20 cellular contexts compared by ENCODE assay signal in the genomic region with DNA sequence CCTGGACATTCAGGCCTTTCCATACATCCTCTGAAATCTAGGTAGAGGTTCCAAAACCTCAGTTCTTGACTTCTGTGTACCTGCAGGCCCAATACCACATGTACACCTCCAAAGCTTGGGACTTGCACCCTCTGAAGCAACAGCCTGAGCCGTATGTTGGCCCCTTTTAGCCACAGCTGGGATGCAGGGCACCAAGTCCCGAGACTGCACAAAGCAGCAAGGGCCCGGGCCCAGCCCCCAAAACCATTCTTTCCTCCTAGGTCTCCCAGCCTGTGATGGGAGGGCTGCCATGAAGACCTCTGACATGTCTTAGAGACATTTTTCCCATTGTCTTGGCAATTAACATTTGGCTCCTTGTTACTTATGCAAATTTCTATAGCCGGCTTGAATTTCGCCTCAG.
DNase-seq lines count a peak whose midpoint lies in the region; ATAC-seq and TF ChIP-seq lines count a peak whose summit lies in the region.
"Had no signal": no experiment of that assay in that cellular context is flagged by ENCODE, and none has a peak within 500 bp of the region (broad histone marks: within the 10 kb centered on the region; RNA-seq: fewer than 3 reads in every experiment).

No MANE protein-coding gene starts in this region.

- no peak for TF ChIP-seq CTCF in sigmoid colon (IDR thresholded peaks at IDR 0.05)

- no peaks in the 10 kb centered on the region for H3K9me3 Mint-ChIP-seq in activated CD4-positive, alpha-beta memory T cell treated with anti-CD3 and anti-CD28 coated beads, Interleukin-2, amount 10 ng/mL, durations not matched to agents 7 days and 5 days
- H3K9me3 Mint-ChIP-seq in activated CD4-positive, alpha-beta memory T cell treated with anti-CD3 and anti-CD28 coated beads for 36 hours: no peaks in the 10 kb centered on the region
- H3K9me3 Mint-ChIP-seq: CD4-positive, alpha-beta T cell had no signal

- ATAC-seq in Right ventricle myocardium inferior (no peak), left lobe of liver (no peak)

- peaks cover 0 to 14% (median 10%) of the 10 kb centered on the region in 4 donors for H3K4me1 ChIP-seq in sigmoid colon
- H3K4me1 ChIP-seq: BE2C had no signal

- WGBS in sigmoid colon, 2 donors: 86 to 96% methylated on average over 5 of the region's 5 CpGs

- no peak for TF ChIP-seq POLR2A in sigmoid colon (IDR thresholded peaks at IDR 0.05)

- H3K4me3 Mint-ChIP-seq in activated CD4-positive, alpha-beta memory T cell treated with anti-CD3 and anti-CD28 coated beads, Interleukin-2, amount 10 ng/mL, durations not matched to agents 7 days and 5 days: no peak overlapping the region
- no peak overlapping the region for H3K4me3 Mint-ChIP-seq in activated CD4-positive, alpha-beta memory T cell treated with anti-CD3 and anti-CD28 coated beads for 36 hours
- H3K4me3 Mint-ChIP-seq: CD14-positive monocyte; CD4-positive, alpha-beta T cell; CD8-positive, alpha-beta memory T cell had no signal

- no peaks in the 10 kb centered on the region for H3K4me1 Mint-ChIP-seq in activated CD4-positive, alpha-beta memory T cell treated with anti-CD3 and anti-CD28 coated beads, Interleukin-2, amount 10 ng/mL, durations not matched to agents 7 days and 5 days
- H3K4me1 Mint-ChIP-seq in activated CD4-positive, alpha-beta memory T cell treated with anti-CD3 and anti-CD28 coated beads for 36 hours (ENCODE audit: low read depth): no peaks in the 10 kb centered on the region
- H3K4me1 Mint-ChIP-seq: CD14-positive monocyte; CD8-positive, alpha-beta memory T cell had no signal

- H3K36me3 Mint-ChIP-seq in activated CD4-positive, alpha-beta memory T cell treated with anti-CD3 and anti-CD28 coated beads, Interleukin-2, amount 10 ng/mL, durations not matched to agents 7 days and 5 days (ENCODE audit: low read depth): no peaks in the 10 kb centered on the region
- H3K36me3 Mint-ChIP-seq in activated CD4-positive, alpha-beta memory T cell treated with anti-CD3 and anti-CD28 coated beads for 36 hours: no peaks in the 10 kb centered on the region
- H3K36me3 Mint-ChIP-seq: CD14-positive monocyte; CD8-positive, alpha-beta memory T cell had no signal

- intact Hi-C loops in activated CD4-positive, alpha-beta memory T cell treated with anti-CD3 and anti-CD28 coated beads for 36 hours (cut with micrococcal nuclease): no loop called here
- intact Hi-C loops in cardiac septum (cut with DNase I): no loop called here
- intact Hi-C loops in Right ventricle myocardium inferior (cut with DNase I): no loop called here
- intact Hi-C loops in sigmoid colon (cut with DNase I): no loop called here

- H3K27me3 ChIP-seq in sigmoid colon: no peaks in the 10 kb centered on the region
- H3K27me3 ChIP-seq: BE2C had no signal

- peak; percentile 9 for DNase-seq in activated CD4-positive, alpha-beta memory T cell treated with anti-CD3 and anti-CD28 coated beads, Interleukin-2, amount 10 ng/mL, durations not matched to agents 7 days and 5 days
- DNase-seq in activated CD4-positive, alpha-beta memory T cell treated with anti-CD3 and anti-CD28 coated beads for 36 hours: no peak
- DNase-seq in cardiac septum (ENCODE audit: low spot score): peak; percentile 46
- no peak for DNase-seq in Right ventricle myocardium inferior (ENCODE audit: missing footprints)
- peak; percentile 21 for DNase-seq in left lobe of liver (ENCODE audit: low spot score)
- peak; percentile 40 for DNase-seq in sigmoid colon
- no peak for DNase-seq in AG08395 (ENCODE audit: low spot score)
- DNase-seq in DMS53 (lab: John Stamatoyannopoulos, UW): no peak
- DNase-seq: AML-193; BE2C; CD4-positive, alpha-beta T cell; CD8-positive, alpha-beta memory T cell; DMS 273 treated with DMSO at 0.1 percent for 48 hours; DND-41; GM23248; H7; HCEC 1CT had no signal

- H3K27ac ChIP-seq in sigmoid colon: no peak overlapping the region
- H3K27ac ChIP-seq: 22Rv1; BLaER1 treated with 17β-estradiol and CSF1 and Interleukin-3, amounts not matched to agents 10 nM and 100 nM; GM23248 had no signal

- TF ChIP-seq EP300 in sigmoid colon (IDR thresholded peaks at IDR 0.05): no peak

- peaks cover 1% of the 10 kb centered on the region for H3K27me3 Mint-ChIP-seq in activated CD4-positive, alpha-beta memory T cell treated with anti-CD3 and anti-CD28 coated beads, Interleukin-2, amount 10 ng/mL, durations not matched to agents 7 days and 5 days
- peaks cover 1% of the 10 kb centered on the region for H3K27me3 Mint-ChIP-seq in activated CD4-positive, alpha-beta memory T cell treated with anti-CD3 and anti-CD28 coated beads for 36 hours

- no peak overlapping the region for H3K4me3 ChIP-seq in sigmoid colon
- H3K4me3 ChIP-seq: BLaER1 treated with 17β-estradiol and CSF1 and Interleukin-3, amounts not matched to agents 10 nM and 100 nM; GM23248 had no signal

- no peaks in the 10 kb centered on the region for H3K36me3 ChIP-seq in sigmoid colon
- H3K36me3 ChIP-seq: BE2C had no signal

- H3K9me3 ChIP-seq in sigmoid colon: no peaks in the 10 kb centered on the region
- H3K9me3 ChIP-seq: BE2C had no signal

- POLR2A ChIA-PET in activated CD4-positive, alpha-beta memory T cell treated with anti-CD3 and anti-CD28 coated beads, Interleukin-2, amount 10 ng/mL, durations not matched to agents 7 days and 5 days (lab: Charles Lee): no interaction called here
- POLR2A ChIA-PET in activated CD4-positive, alpha-beta memory T cell treated with anti-CD3 and anti-CD28 coated beads for 36 hours (lab: Charles Lee): no interaction called here

- no peak overlapping the region for H3K27ac Mint-ChIP-seq in activated CD4-positive, alpha-beta memory T cell treated with anti-CD3 and anti-CD28 coated beads, Interleukin-2, amount 10 ng/mL, durations not matched to agents 7 days and 5 days
- H3K27ac Mint-ChIP-seq in activated CD4-positive, alpha-beta memory T cell treated with anti-CD3 and anti-CD28 coated beads for 36 hours: no peak overlapping the region
- H3K27ac Mint-ChIP-seq: CD14-positive monocyte; CD4-positive, alpha-beta T cell; CD8-positive, alpha-beta memory T cell had no signal

- CTCF ChIA-PET in activated CD4-positive, alpha-beta memory T cell treated with anti-CD3 and anti-CD28 coated beads, Interleukin-2, amount 10 ng/mL, durations not matched to agents 7 days and 5 days (lab: Charles Lee): no interaction called here
- CTCF ChIA-PET in activated CD4-positive, alpha-beta memory T cell treated with anti-CD3 and anti-CD28 coated beads for 36 hours (lab: Charles Lee): no interaction called here

Comparison
In these comparisons a context has a peak if more than half of its experiments do, and no peak if none do; other contexts are left out.
1. DNase-seq: peak in activated CD4-positive, alpha-beta memory T cell treated with anti-CD3 and anti-CD28 coated beads, Interleukin-2, amount 10 ng/mL, durations not matched to agents 7 days and 5 days (single experiment), cardiac septum (single experiment), left lobe of liver (single experiment) and sigmoid colon (single experiment); none in activated CD4-positive, alpha-beta memory T cell treated with anti-CD3 and anti-CD28 coated beads for 36 hours (single experiment), Right ventricle myocardium inferior (single experiment), AG08395 (single experiment) and DMS53 (single experiment).